In the genomic region with DNA sequence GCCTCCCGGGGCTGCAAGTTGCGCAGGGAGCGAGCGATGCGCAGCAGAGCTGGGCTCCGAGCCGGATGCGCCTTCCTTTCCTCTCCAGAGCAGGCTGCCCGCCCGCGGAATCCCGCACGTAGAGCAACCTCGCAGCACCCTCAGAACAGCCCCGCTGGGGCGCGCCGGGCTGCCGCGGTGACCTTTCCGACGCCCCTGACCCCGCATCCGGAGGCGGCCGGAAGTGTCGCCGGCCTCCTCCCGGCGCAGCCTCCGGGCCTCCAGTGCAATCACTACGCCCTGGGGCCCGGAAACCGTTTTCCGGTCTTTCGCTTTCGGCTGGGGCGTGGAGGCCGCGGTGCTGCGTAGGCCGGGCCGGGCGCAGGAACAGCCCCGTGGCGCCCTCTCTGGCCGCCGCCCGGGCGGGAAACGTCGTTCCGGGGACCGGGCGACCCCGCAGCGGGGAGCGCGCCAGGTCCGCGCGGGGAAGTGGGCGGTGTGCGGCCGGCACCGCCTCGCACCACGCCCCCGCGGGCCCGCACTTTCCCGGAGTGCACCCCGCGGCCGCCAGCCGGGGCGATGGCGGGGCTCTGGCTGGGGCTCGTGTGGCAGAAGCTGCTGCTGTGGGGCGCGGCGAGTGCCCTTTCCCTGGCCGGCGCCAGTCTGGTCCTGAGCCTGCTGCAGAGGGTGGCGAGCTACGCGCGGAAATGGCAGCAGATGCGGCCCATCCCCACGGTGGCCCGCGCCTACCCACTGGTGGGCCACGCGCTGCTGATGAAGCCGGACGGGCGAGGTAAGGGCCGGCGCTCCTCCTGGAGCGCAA, we compare ENCODE assay signal across 8 cellular contexts. TPM values are rescaled to one million over a fixed set of nuclear protein-coding genes. Genes with fewer than 3 reads are reported as not detected.
DNase-seq lines count a peak whose midpoint lies in the region; ATAC-seq and TF ChIP-seq lines count a peak whose summit lies in the region.

CYP4V2 (plus strand) TSS at position 302 of the 802 bp plus-strand sequence; CDS start at position 559, 257 bp downstream.

- DNase-seq in CD1c-positive myeloid dendritic cell (ENCODE audit: extremely low spot score) (peak; percentile 95), activated T-cell treated with anti-CD3 and anti-CD28 coated beads for 48 hours (ENCODE audit: low read depth) (peak; percentile 86)
- peak; percentile 78 to 83 for DNase-seq in stimulated activated CD8-positive, alpha-beta memory T cell treated with anti-CD3 and anti-CD28 coated beads, Interleukin-7, amount 100 ng/mL, for 4 hours (ENCODE audit: low read depth in 2 of 2)

- H3K79me2 ChIP-seq in OCI-LY3 (ENCODE audit: low read length), result no peaks in the 10 kb centered on the region

- H3K4me2 ChIP-seq in OCI-LY3 (ENCODE audit: low read length), result peak within 1 kb of the TSS; percentile 70

- H3K27ac ChIP-seq in OCI-LY3 (ENCODE audit: low read length), result peak within 1 kb of the TSS; percentile 50
- H3K27ac ChIP-seq in esophagus (ENCODE audit: low read depth in 2 of 2, low read length in 1 of 2), result peak within 1 kb of the TSS; percentile 95 to 96
- peak within 1 kb of the TSS; percentile 96 for H3K27ac ChIP-seq in muscle layer of colon (ENCODE audit: low read depth, low read length)

- H3K27me3 ChIP-seq in OCI-LY3 (ENCODE audit: low read depth, low read length) (no peaks in the 10 kb centered on the region), esophagus (ENCODE audit: control insufficient read depth in 1 of 2, insufficient read depth in 2 of 2, low read length in 2 of 2) (no peaks in the 10 kb centered on the region), muscle layer of colon (ENCODE audit: control insufficient read depth in 1 of 2, insufficient read depth in 2 of 2, low read length in 2 of 2) (no peaks in the 10 kb centered on the region)

- H3K36me3 ChIP-seq in OCI-LY3 (replicated peaks; ENCODE audit: low read depth, low read length) (no peaks in the 10 kb centered on the region), esophagus (ENCODE audit: control insufficient read depth in 2 of 2, insufficient read depth in 2 of 2, low read length in 1 of 2) (peaks cover 0 to 2% of the 10 kb centered on the region in 2 donors), muscle layer of colon (ENCODE audit: insufficient read depth, low read length) (peaks cover 19% of the 10 kb centered on the region)

- no peak for TF ChIP-seq CTCF in OCI-LY3 (IDR thresholded peaks at IDR 0.05; ENCODE audit: low read depth, low read length)

- peak within 1 kb of the TSS; percentile 83 for H3K4me3 ChIP-seq in OCI-LY3 (ENCODE audit: low read length)
- H3K4me3 ChIP-seq in esophagus (ENCODE audit: low read depth in 1 of 2, low read length in 2 of 2), result peak within 1 kb of the TSS; percentile 75 to 94
- H3K4me3 ChIP-seq in muscle layer of colon (ENCODE audit: low read depth in 1 of 2, low read length in 2 of 2), result peak within 1 kb of the TSS; percentile 86 to 89

- H4K20me1 ChIP-seq in OCI-LY3 (ENCODE audit: insufficient read depth, low read length), result no peaks in the 10 kb centered on the region

- H3K4me1 ChIP-seq in OCI-LY3 (ENCODE audit: low read length) (no peaks in the 10 kb centered on the region), esophagus (ENCODE audit: control insufficient read depth in 2 of 2, insufficient read depth in 2 of 2, low read length in 1 of 2) (peaks cover 0 to 4% of the 10 kb centered on the region in 2 donors), muscle layer of colon (ENCODE audit: insufficient read depth, low read length) (peaks cover 36% of the 10 kb centered on the region)

- H3K9me3 ChIP-seq in OCI-LY3 (ENCODE audit: insufficient read depth, low read length) (no peaks in the 10 kb centered on the region), esophagus (ENCODE audit: control insufficient read depth in 2 of 2, insufficient read depth in 1 of 2, low read depth in 1 of 2, low read length in 1 of 2) (no peaks in the 10 kb centered on the region), muscle layer of colon (ENCODE audit: low read length) (no peaks in the 10 kb centered on the region)

- H3K9ac ChIP-seq in OCI-LY3 (ENCODE audit: low read length) (peak within 1 kb of the TSS; percentile 73), muscle layer of colon (ENCODE audit: low read length) (peak within 1 kb of the TSS; percentile 91)

- ATAC-seq in GM19043 (IDR thresholded peaks at IDR 0.05; ENCODE audit: low read depth, unreplicated experiment), result peak; percentile 83
- ATAC-seq in HG03342 (IDR thresholded peaks at IDR 0.05; ENCODE audit: unreplicated experiment), result peak; percentile 86

- peak within 1 kb of the TSS; percentile 77; the same call in 1 of the 2 replicates for H2AFZ ChIP-seq in OCI-LY3 (ENCODE audit: low read depth, low read length)

- WGBS in esophagus, 2 donors, result 0% methylated on average over 80 to 100 of the region's 100 CpGs

RNA-seq across cellular contexts. Expression of gene CYP4V2, which starts in this region (rescaled TPM):
- 1 to 10 TPM; 4.4 to 6.4 TPM for polyA plus RNA-seq in esophagus

Comparison
In these comparisons a context has a peak if more than half of its experiments do, and no peak if none do; other contexts are left out.
1. Peak in every context shown above with its lines: DNase-seq, ATAC-seq, H3K4me3 ChIP-seq and H3K27ac ChIP-seq.